ENCODE assay signal across 1 cellular context in genomic region chr1:8880068-8880676, GRCh38.
A peak's percentile ranks its signal among the peaks of the same experiment; 100 is the strongest.
TF ChIP-seq lines count a peak whose summit lies in the region.

No MANE protein-coding gene starts in this region.

TF ChIP-seq in K562, 482 proteins besides CTCF, POLR2A, EP300 and RAD21 (continued from another document and continues in another):
- TF ChIP-seq MAX (CRISPR knock-in tag; IDR thresholded peaks at IDR 0.05) = no peak
- TF ChIP-seq BCOR (IDR thresholded peaks at IDR 0.05) = 0 out of 2 replicates have a peak, but pooled peaks have one; percentile 17
- peak; percentile 43; the same call in 1 of the 2 replicates for TF ChIP-seq TAL1 (IDR thresholded peaks at IDR 0.05)
- TF ChIP-seq SMARCA5 (IDR thresholded peaks at IDR 0.05) = no peak
- TF ChIP-seq ZNF197 (CRISPR knock-in tag; IDR thresholded peaks at IDR 0.05; ENCODE audit: low read depth) = no peak
- TF ChIP-seq ZBTB9 (CRISPR knock-in tag; IDR thresholded peaks at IDR 0.05) = no peak
- no peak for TF ChIP-seq CBFB (CRISPR knock-in tag; IDR thresholded peaks at IDR 0.05)
- TF ChIP-seq KDM4B (IDR thresholded peaks at IDR 0.05; ENCODE audit: borderline replicate concordance in 2 of 2, low read depth in 1 of 2) = no peak
- TF ChIP-seq MXD1 (CRISPR knock-in tag; IDR thresholded peaks at IDR 0.05; ENCODE audit: borderline replicate concordance, poor library complexity, severe bottlenecking) = no peak
- TF ChIP-seq CHD7 (IDR thresholded peaks at IDR 0.05; ENCODE audit: low read depth, low read length) = no peak
- TF ChIP-seq CGGBP1 (CRISPR knock-in tag; IDR thresholded peaks at IDR 0.05) = no peak
- TF ChIP-seq SMARCC2 (IDR thresholded peaks at IDR 0.05; ENCODE audit: low read depth) = 0 out of 2 replicates have a peak, but pooled peaks have one; percentile 56
- TF ChIP-seq ZNF224 (CRISPR knock-in tag; IDR thresholded peaks at IDR 0.05) = no peak
- no peak for TF ChIP-seq CUX1 (CRISPR knock-in tag; IDR thresholded peaks at IDR 0.05)
- no peak for TF ChIP-seq FOXP4 (CRISPR knock-in tag; IDR thresholded peaks at IDR 0.05; ENCODE audit: borderline replicate concordance)
- TF ChIP-seq KLF13 (tag; IDR thresholded peaks at IDR 0.05; ENCODE audit: borderline replicate concordance, low read depth) = no peak
- TF ChIP-seq ZNF785 (CRISPR knock-in tag; IDR thresholded peaks at IDR 0.05) = no peak
- TF ChIP-seq ZBTB8A (IDR thresholded peaks at IDR 0.05; ENCODE audit: partially characterized antibody) = no peak
- TF ChIP-seq ZNF583 (CRISPR knock-in tag; IDR thresholded peaks at IDR 0.05) = no peak
- TF ChIP-seq MLX (CRISPR knock-in tag; conservative IDR thresholded peaks at IDR 0.05) = no peak
- TF ChIP-seq DNMT1 (IDR thresholded peaks at IDR 0.05) = no peak
- TF ChIP-seq NBN (IDR thresholded peaks at IDR 0.05; ENCODE audit: low read depth) = peak; percentile 82; the same call in 1 of the 2 replicates
- TF ChIP-seq SMARCE1 (IDR thresholded peaks at IDR 0.05) = peak; percentile 83
- peak in 1 of 3 experiments; percentile 20 for TF ChIP-seq YY1 (IDR thresholded peaks at IDR 0.05; ENCODE audit: borderline replicate concordance in 1 of 3, control insufficient read depth in 1 of 3, extremely low read depth in 1 of 3, insufficient read depth in 3 of 3, insufficient read length in 1 of 3, insufficient replicate concordance in 2 of 3, low read depth in 1 of 3, low read length in 2 of 3)
- TF ChIP-seq NKRF (IDR thresholded peaks at IDR 0.05; ENCODE audit: borderline replicate concordance) = no peak
- TF ChIP-seq TRIM25 (IDR thresholded peaks at IDR 0.05; ENCODE audit: borderline replicate concordance) = no peak
- TF ChIP-seq TAF7 (tag; IDR thresholded peaks at IDR 0.05) = no peak
- no peak for TF ChIP-seq ELF2 (CRISPR knock-in tag; IDR thresholded peaks at IDR 0.05)
